ENCODE assay signal across 22 cellular contexts in the genomic region with DNA sequence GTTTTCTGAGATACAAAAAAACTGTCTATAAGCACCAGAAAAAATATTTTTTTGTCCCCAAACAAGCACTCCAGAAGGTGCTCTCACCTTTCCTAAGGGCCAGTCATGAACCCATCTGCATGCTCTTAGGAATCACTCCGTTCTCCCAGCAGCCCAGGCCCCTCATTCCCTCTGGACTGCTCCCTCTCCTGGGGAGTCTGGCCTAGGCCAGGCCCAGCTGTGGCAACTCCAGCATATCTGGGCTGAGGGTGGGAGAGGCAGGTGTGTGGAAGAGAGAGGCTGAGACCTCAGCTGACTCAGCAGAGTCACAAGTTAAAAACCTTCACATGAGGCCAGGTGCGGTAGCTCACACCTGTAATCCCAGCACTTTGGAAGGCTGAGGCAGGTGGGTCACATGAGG. TPM values are rescaled to one million over a fixed set of nuclear protein-coding genes. Genes with fewer than 3 reads are reported as not detected.
A peak's percentile ranks its signal among the peaks of the same experiment; 100 is the strongest.
DNase-seq lines count a peak whose midpoint lies in the region; ATAC-seq, FAIRE-seq and TF ChIP-seq lines count a peak whose summit lies in the region.
"Had no signal": no experiment of that assay in that cellular context is flagged by ENCODE, and none has a peak within 500 bp of the region (broad histone marks: within the 10 kb centered on the region; RNA-seq: fewer than 3 reads in every experiment).

No MANE protein-coding gene starts in this region.

- TF ChIP-seq CTCF in kidney (IDR thresholded peaks at IDR 0.05; ENCODE audit: borderline replicate concordance, extremely low read depth, insufficient read depth): no peak
- no peak for TF ChIP-seq CTCF in GM10248 (IDR thresholded peaks at IDR 0.05; ENCODE audit: control extremely low read depth, extremely low read depth, low read depth, missing control alignments)

- CTCF ChIA-PET in GM10248 (lab: Yijun Ruan, JAX): no interaction called here

- peaks cover 31 to 34% of the 10 kb centered on the region in 2 donors for H3K36me3 ChIP-seq in kidney (ENCODE audit: control insufficient read depth in 1 of 2, insufficient read depth in 2 of 2, low read length in 2 of 2)

- H3K4me3 ChIP-seq in kidney (ENCODE audit: low read length in 2 of 2): no peak overlapping the region
- H3K4me3 ChIP-seq: SJCRH30 had no signal

- intact Hi-C loops in kidney (cut with DNase I): no loop called here

- no peaks in the 10 kb centered on the region for H3K4me1 ChIP-seq in kidney (ENCODE audit: control insufficient read depth in 1 of 2, insufficient read depth in 1 of 2, low read depth in 1 of 2, low read length in 2 of 2)
- H3K4me1 ChIP-seq: SJCRH30 had no signal

- peak; percentile 25 for DNase-seq in NCI-H1105 treated with DMSO at 0.1 percent for 48 hours (lab: John Stamatoyannopoulos, UW)
- no peak for DNase-seq in NCI-H1105 (lab: John Stamatoyannopoulos, UW)
- DNase-seq in COLO668 (lab: John Stamatoyannopoulos, UW; ENCODE audit: unreplicated experiment): peak; percentile 14
- DNase-seq in RCC 7860 (ENCODE audit: low spot score): peak; percentile 22
- DNase-seq in kidney: peak; percentile 42
- DNase-seq in CD1c-positive myeloid dendritic cell (ENCODE audit: extremely low spot score): no peak
- no peak for DNase-seq in GM10248 (ENCODE audit: extremely low spot score)
- DNase-seq: activated CD4-positive, alpha-beta T cell treated with anti-CD3 and anti-CD28 coated beads, Interleukin-2, amount 50 U/mL, for 48 hours; activated gamma-delta T cell; amniotic stem cell; BE2C; NCI-H2029 treated with DMSO at 0.1 percent for 48 hours; NCI-H69; occipital lobe; retina; SJCRH30; T-helper 2 cell had no signal

- no peak for ATAC-seq in HG02678 (IDR thresholded peaks at IDR 0.05; ENCODE audit: unreplicated experiment)

- FAIRE-seq in RCC 7860 (lab: Jason Lieb, UNC): no peak
- no peak for FAIRE-seq in kidney (lab: Jason Lieb, UNC)
- FAIRE-seq: A204.1, endothelial cell of umbilical vein, islet of Langerhans had no signal

- H3K27ac ChIP-seq in kidney (ENCODE audit: low read depth in 2 of 2, low read length in 2 of 2): no peak overlapping the region
- H3K27ac ChIP-seq: SJCRH30, VCaP had no signal

- H3K9ac ChIP-seq in kidney (ENCODE audit: low read length in 2 of 2): no peak overlapping the region

- no peaks in the 10 kb centered on the region for H3K9me3 ChIP-seq in kidney (ENCODE audit: control insufficient read depth in 1 of 2, low read length in 2 of 2)
- H3K9me3 ChIP-seq: BE2C, SJCRH30 had no signal

- POLR2A ChIA-PET in GM10248 (lab: Yijun Ruan, JAX): no interaction called here

RNA-seq across cellular contexts. Expression of gene TRAFD1, which starts 54.6 kb away (rescaled TPM):
- 27.1 TPM for total RNA-seq in kidney
- 16.4 TPM for polyA plus RNA-seq in kidney (ENCODE audit: insufficient read depth, low read depth, low replicate concordance)

Comparison
In these comparisons a context has a peak if more than half of its experiments do, and no peak if none do; other contexts are left out.
1. DNase-seq: peak in NCI-H1105 treated with DMSO at 0.1 percent for 48 hours (single experiment), COLO668 (single experiment), RCC 7860 (single experiment) and kidney (single experiment); none in NCI-H1105 (single experiment), CD1c-positive myeloid dendritic cell (single experiment) and GM10248 (single experiment).